ENCODE assay signal across 25 cellular contexts in genomic region chr22:44999231-44999630, GRCh38. TPM values are rescaled to one million over a fixed set of nuclear protein-coding genes. Genes with fewer than 3 reads are reported as not detected.
DNase-seq lines count a peak whose midpoint lies in the region; ATAC-seq, FAIRE-seq and TF ChIP-seq lines count a peak whose summit lies in the region.
"Had no signal": no experiment of that assay in that cellular context is flagged by ENCODE, and none has a peak within 500 bp of the region (broad histone marks: within the 10 kb centered on the region; RNA-seq: fewer than 3 reads in every experiment).

No MANE protein-coding gene starts in this region.

- no peak overlapping the region for H3K27ac ChIP-seq in H9 (ENCODE audit: insufficient read length, low read depth, low read length)
- H3K27ac ChIP-seq in H1 (ENCODE audit: low read depth, low read length) = peak overlapping the region; percentile 58; the same call in 1 of the 2 replicates
- no peak overlapping the region for H3K27ac ChIP-seq in osteoblast (ENCODE audit: low read depth, low read length)
- no peak overlapping the region for H3K27ac ChIP-seq in pancreas
- H3K27ac ChIP-seq: KMS-11, SJCRH30 had no signal

- H2AFZ ChIP-seq in H9 (ENCODE audit: low read length) (no peak overlapping the region), Loucy (ENCODE audit: low read length) (no peak overlapping the region), H1 (ENCODE audit: low read length) (no peak overlapping the region), osteoblast (ENCODE audit: low read length) (no peak overlapping the region)

- H3K27me3 Mint-ChIP-seq in H9 (ENCODE audit: low read depth) = no peaks in the 10 kb centered on the region; the same call in 1 of the 2 replicates

- H2BK20ac ChIP-seq in H9 (ENCODE audit: low read depth, low read length, poor library complexity, severe bottlenecking) (no peak overlapping the region), H1 (ENCODE audit: low read length) (no peak overlapping the region)

- TF ChIP-seq CTCF in H9 (conservative IDR thresholded peaks at IDR 0.05) (no peak), Loucy (conservative IDR thresholded peaks at IDR 0.05; ENCODE audit: low read length) (no peak), H1 (IDR thresholded peaks at IDR 0.05; ENCODE audit: control extremely low read depth in 1 of 3, insufficient read depth in 1 of 3, low read depth in 1 of 3, low read length in 3 of 3) (no peak), osteoblast (IDR thresholded peaks at IDR 0.05; ENCODE audit: extremely low read depth, low read depth, low read length) (no peak), pancreas (IDR thresholded peaks at IDR 0.05) (no peak)

- no peak overlapping the region for H3K4me3 ChIP-seq in Loucy (ENCODE audit: low read length, poor library complexity, severe bottlenecking)
- no peak overlapping the region for H3K4me3 ChIP-seq in H1 (ENCODE audit: extremely low read depth in 1 of 4, insufficient read depth in 2 of 4, low read depth in 3 of 4, low read length in 4 of 4)
- H3K4me3 ChIP-seq in osteoblast (ENCODE audit: insufficient read depth, low read length) = no peak overlapping the region
- no peak overlapping the region for H3K4me3 ChIP-seq in pancreas
- H3K4me3 ChIP-seq: GM12878, SJCRH30 had no signal

- H3K4ac ChIP-seq in H9 (ENCODE audit: low read depth, low read length) = no peak overlapping the region
- no peak overlapping the region for H3K4ac ChIP-seq in H1 (replicated peaks; ENCODE audit: insufficient read length, low read depth, low read length)

- H3K4me1 ChIP-seq in H9 (ENCODE audit: insufficient read depth, low read length) = peaks cover 4% of the 10 kb centered on the region; the same call in 1 of the 2 replicates
- peaks cover 37% of the 10 kb centered on the region for H3K4me1 ChIP-seq in Loucy (ENCODE audit: insufficient read depth, low read length, poor library complexity, severe bottlenecking)
- H3K4me1 ChIP-seq in H1 (replicated peaks in 1 of 4; ENCODE audit: control insufficient read depth in 3 of 4, insufficient read depth in 4 of 4, low read length in 3 of 4) = peaks cover 0 to 28% (median 12%) of the 10 kb centered on the region in 4 experiments; a peak in 6 of 7 replicates
- H3K4me1 ChIP-seq in osteoblast (ENCODE audit: insufficient read depth, low read length) = no peaks in the 10 kb centered on the region
- H3K4me1 ChIP-seq in pancreas = no peaks in the 10 kb centered on the region
- H3K4me1 ChIP-seq: SJCRH30 had no signal

- H3T11ph ChIP-seq in H9 (ENCODE audit: low read length) = no peak overlapping the region

- H3K14ac ChIP-seq in H9 (ENCODE audit: insufficient read depth, low read length) (no peak overlapping the region), H1 (ENCODE audit: insufficient read length) (no peak overlapping the region)

- no peak overlapping the region for H2BK5ac ChIP-seq in H9 (ENCODE audit: insufficient read length, low read length)
- H2BK5ac ChIP-seq in H1 (ENCODE audit: low read depth, low read length) = peak overlapping the region; percentile 50

- no peak overlapping the region for H3K23ac ChIP-seq in H9 (ENCODE audit: insufficient read length, low read depth, low read length)
- H3K23ac ChIP-seq in H1 (ENCODE audit: insufficient read length) = no peak overlapping the region

- in situ Hi-C loops in G401 (cut with HindIII; ENCODE audit: low sequenced_read_pairs) = no loop called here

- no peak overlapping the region for H4K8ac ChIP-seq in H9 (replicated peaks; ENCODE audit: insufficient read length, low read depth, low read length)
- no peak overlapping the region for H4K8ac ChIP-seq in H1 (ENCODE audit: extremely low read depth, insufficient read depth, low read length)

- peaks cover 14% of the 10 kb centered on the region for H3K79me1 ChIP-seq in H9 (ENCODE audit: insufficient read depth, low read depth, low read length, poor library complexity, severe bottlenecking)
- peaks cover 30% of the 10 kb centered on the region for H3K79me1 ChIP-seq in H1 (ENCODE audit: low read depth, low read length)

- CTCF ChIA-PET in H1 (lab: Charles Lee; ENCODE audit: partially characterized antibody) = interaction anchor here (1.3 to 1.9 kb wide), 2 partner anchors 23 to 64 kb away, joined by 3 to 6 read pairs; no protein-coding TSS in a partner anchor

- H3K18ac ChIP-seq in H9 (ENCODE audit: insufficient read length, low read depth, low read length) (no peak overlapping the region), H1 (ENCODE audit: extremely low read depth, low read length) (no peak overlapping the region)

- H3K4me2 ChIP-seq in H9 (ENCODE audit: insufficient read depth, insufficient read length, low read length) (no peak overlapping the region), Loucy (ENCODE audit: low read depth, low read length, poor library complexity, severe bottlenecking) (no peak overlapping the region), H1 (ENCODE audit: insufficient read depth in 1 of 2, low read depth in 2 of 2, low read length in 2 of 2) (no peak overlapping the region), osteoblast (ENCODE audit: insufficient read depth, low read length) (no peak overlapping the region)
- H3K4me2 ChIP-seq: KMS-11 had no signal

- POLR2A ChIA-PET in H1 (lab: Charles Lee; ENCODE audit: partially characterized antibody) = interaction anchor here (0.5 to 11.3 kb wide), 7 partner anchors 7 to 84 kb away, joined by 3 to 224 read pairs (median 6); partner anchors contain the start of gene PHF21B

- WGBS in H9 (ENCODE audit: extremely low coverage, insufficient read length, low lambda C conversion rate) = no CpG with 5 or more reads among the region's 15 CpGs
- 82% methylated on average over 14 of the region's 15 CpGs; no CpG with 5 or more reads in 1 of the 2 experiments for WGBS in H1 (ENCODE audit: extremely low coverage in 1 of 2, insufficient coverage in 1 of 2, insufficient read length in 1 of 2, insufficient replicate concordance in 2 of 2, low coverage in 1 of 2, low lambda C conversion rate in 2 of 2, missing lambda C conversion rate in 1 of 2), 2 experiments
- WGBS in pancreas, 2 donors = 68 to 78% methylated on average over 15 of the region's 15 CpGs

- intact Hi-C loops in pancreas (cut with DNase I) = no loop called here

- H3K56ac ChIP-seq in H9 (ENCODE audit: insufficient read length, low read depth, low read length) (no peak overlapping the region), H1 (replicated peaks; ENCODE audit: insufficient read length, low read depth, low read length) (no peak overlapping the region)

- H2BK120ac ChIP-seq in H9 (ENCODE audit: low read depth, low read length, poor library complexity, severe bottlenecking) (no peak overlapping the region), H1 (replicated peaks; ENCODE audit: low read depth, low read length) (no peak overlapping the region)

- peak overlapping the region; percentile 62 to 94 (median 72); a peak in 6 of 7 replicates for H3K27ac Mint-ChIP-seq in H9
- H3K27ac Mint-ChIP-seq: CD4-positive, alpha-beta memory T cell; IgD-negative memory B cell had no signal

- H2BK12ac ChIP-seq in H9 (ENCODE audit: insufficient read length, low read depth, low read length) (no peak overlapping the region), H1 (ENCODE audit: low read depth, low read length) (no peak overlapping the region)

- no peak for TF ChIP-seq EP300 in H1 (IDR thresholded peaks at IDR 0.05; ENCODE audit: borderline replicate concordance in 1 of 2, low read depth in 2 of 2, low read length in 2 of 2)

- H3K4me3 Mint-ChIP-seq in H9 = no peak overlapping the region
- H3K4me3 Mint-ChIP-seq: CD4-positive, alpha-beta memory T cell; IgD-negative memory B cell had no signal

- ATAC-seq in GM18867 (IDR thresholded peaks at IDR 0.05; ENCODE audit: unreplicated experiment) (no peak), pancreas (no peak)
- ATAC-seq: GM12878, PC-3 had no signal

- H3K9me3 Mint-ChIP-seq in H9 = no peaks in the 10 kb centered on the region

- no peak overlapping the region for H2AK5ac ChIP-seq in H9 (ENCODE audit: insufficient read length, low read length)
- H2AK5ac ChIP-seq in H1 (ENCODE audit: low read depth, low read length) = no peak overlapping the region

- H4K91ac ChIP-seq in H9 (ENCODE audit: insufficient read length, low read depth, low read length) = no peak overlapping the region
- H4K91ac ChIP-seq in H1 (replicated peaks; ENCODE audit: insufficient read length, low read length) = peak overlapping the region; percentile 30

- H3K79me2 ChIP-seq in H9 (ENCODE audit: insufficient read depth, low read length) (peaks cover 82% of the 10 kb centered on the region; the same call in 1 of the 2 replicates), Loucy (ENCODE audit: insufficient read depth, low read length) (no peaks in the 10 kb centered on the region; the same call in 1 of the 2 replicates), H1 (ENCODE audit: control insufficient read depth in 1 of 2, insufficient read depth in 2 of 2, low read length in 2 of 2) (peaks cover 62 to 100% of the 10 kb centered on the region in 2 experiments), osteoblast (ENCODE audit: insufficient read depth, low read length) (no peaks in the 10 kb centered on the region)

- H3K36me3 ChIP-seq in Loucy (ENCODE audit: insufficient read depth, low read length) = no peaks in the 10 kb centered on the region
- H3K36me3 ChIP-seq in H1 (ENCODE audit: control insufficient read depth in 2 of 4, insufficient read depth in 4 of 4, low read length in 3 of 4) = peaks cover 6 to 79% (median 17%) of the 10 kb centered on the region in 4 experiments
- no peaks in the 10 kb centered on the region for H3K36me3 ChIP-seq in osteoblast (ENCODE audit: insufficient read depth, low read length)
- H3K36me3 ChIP-seq in pancreas = no peaks in the 10 kb centered on the region
- H3K36me3 ChIP-seq: SJCRH30 had no signal

- H3K36me3 Mint-ChIP-seq in H9 (ENCODE audit: insufficient read depth in 1 of 3, low read depth in 3 of 3) = peaks cover 46 to 86% (median 84%) of the 10 kb centered on the region in 3 experiments
- H3K36me3 Mint-ChIP-seq: CD4-positive, alpha-beta memory T cell; IgD-negative memory B cell had no signal

- FAIRE-seq in H1 (lab: Jason Lieb, UNC) (no peak), pancreas (lab: Jason Lieb, UNC) (no peak)
- FAIRE-seq: GM12878, H54 had no signal

- H4K20me1 ChIP-seq in H9 (ENCODE audit: control insufficient read depth, insufficient read depth, insufficient read length) (peaks cover 5% of the 10 kb centered on the region), Loucy (ENCODE audit: insufficient read depth, low read length, poor library complexity, severe bottlenecking) (no peaks in the 10 kb centered on the region), H1 (replicated peaks in 1 of 2; ENCODE audit: control insufficient read depth in 1 of 2, insufficient read depth in 2 of 2, low read length in 2 of 2) (peaks cover 34 to 68% of the 10 kb centered on the region in 2 experiments), osteoblast (ENCODE audit: insufficient read depth, low read length) (no peaks in the 10 kb centered on the region)

- TF ChIP-seq RAD21 in H1 (IDR thresholded peaks at IDR 0.05 in 1 of 2, conservative IDR thresholded peaks at IDR 0.05 in 1 of 2; ENCODE audit: low read depth in 2 of 2, low read length in 2 of 2) = no peak

- H3K9me2 ChIP-seq in Loucy (replicated peaks; ENCODE audit: low read depth, low read length) = no peaks in the 10 kb centered on the region

- peaks cover 78 to 86% of the 10 kb centered on the region in 2 experiments for H3K4me1 Mint-ChIP-seq in H9
- H3K4me1 Mint-ChIP-seq: IgD-negative memory B cell had no signal

- H2BK15ac ChIP-seq in H9 (ENCODE audit: low read depth, low read length) = no peak overlapping the region
- H2BK15ac ChIP-seq in H1 (ENCODE audit: low read length) = no peak overlapping the region

- no peak overlapping the region for H4K5ac ChIP-seq in H9 (ENCODE audit: insufficient read length, low read depth, low read length)
- no peak overlapping the region for H4K5ac ChIP-seq in H1 (ENCODE audit: insufficient read length, low read depth, low read length)

- no peaks in the 10 kb centered on the region for H3K23me2 ChIP-seq in H9 (ENCODE audit: insufficient read length, low read depth, low read length, poor library complexity, severe bottlenecking)
- no peaks in the 10 kb centered on the region for H3K23me2 ChIP-seq in H1 (ENCODE audit: low read depth, low read length)

- no peaks in the 10 kb centered on the region for H3K27me3 ChIP-seq in H9 (ENCODE audit: insufficient read depth, low read length)
- no peaks in the 10 kb centered on the region for H3K27me3 ChIP-seq in Loucy (ENCODE audit: insufficient read depth, low read length, poor library complexity, severe bottlenecking)
- no peaks in the 10 kb centered on the region for H3K27me3 ChIP-seq in H1 (replicated peaks in 1 of 4; ENCODE audit: control insufficient read depth in 3 of 4, extremely low read depth in 1 of 4, insufficient read depth in 3 of 4, low read length in 3 of 4)
- peaks cover 22% of the 10 kb centered on the region for H3K27me3 ChIP-seq in osteoblast (ENCODE audit: insufficient read depth, low read length)
- no peaks in the 10 kb centered on the region for H3K27me3 ChIP-seq in pancreas
- H3K27me3 ChIP-seq: SJCRH30 had no signal

- H3K9me3 ChIP-seq in H9 (ENCODE audit: control insufficient read depth, low read depth, low read length) = no peaks in the 10 kb centered on the region
- H3K9me3 ChIP-seq in Loucy (ENCODE audit: insufficient read depth, low read depth, low read length) = no peaks in the 10 kb centered on the region
- H3K9me3 ChIP-seq in H1 (ENCODE audit: insufficient read depth in 2 of 2, low read depth in 1 of 2, low read length in 1 of 2) = no peaks in the 10 kb centered on the region
- no peaks in the 10 kb centered on the region for H3K9me3 ChIP-seq in osteoblast (ENCODE audit: low read depth, low read length)
- H3K9me3 ChIP-seq in pancreas = no peaks in the 10 kb centered on the region
- H3K9me3 ChIP-seq: SJCRH30 had no signal

- no peak for TF ChIP-seq POLR2A in H1 (IDR thresholded peaks at IDR 0.05; ENCODE audit: control extremely low read depth in 1 of 2, low read depth in 2 of 2, low read length in 2 of 2)

- DNase-seq in H9 = no peak
- no peak for DNase-seq in H1 (ENCODE audit: low read depth in 1 of 2, low spot score in 2 of 2)
- DNase-seq in osteoblast (ENCODE audit: insufficient read length, low spot score, missing footprints) = peak; percentile 29
- no peak for DNase-seq in G401 (ENCODE audit: low spot score)
- DNase-seq in pancreas = no peak
- DNase-seq: C1 segment of cervical spinal cord; CD4-positive, alpha-beta memory T cell; COR-L47; DMS53; GDM1; NCI-H1092; NCI-H146; NCI-H2029; NCI-H446 treated with DMSO at 0.1 percent for 48 hours; NCI-H526; NCI-H82; NK-92 treated with Interleukin-12 subunit alpha and Interleukin-12 subunit beta, amount 100 ng/mL, for 24 hours; PC-3; SJCRH30 had no signal

- no peaks in the 10 kb centered on the region for H3F3A ChIP-seq in Loucy (ENCODE audit: low read depth)

- no peak overlapping the region for H3K9ac ChIP-seq in H9 (ENCODE audit: extremely low read depth, insufficient read length, low read length)
- peak overlapping the region; percentile 53 for H3K9ac ChIP-seq in Loucy (ENCODE audit: low read depth, low read length, poor library complexity, severe bottlenecking)
- H3K9ac ChIP-seq in H1 (replicated peaks in 1 of 4; ENCODE audit: extremely low read depth in 1 of 4, low read depth in 3 of 4, low read length in 3 of 4) = no peak overlapping the region
- H3K9ac ChIP-seq: KMS-11 had no signal

RNA-seq across cellular contexts. Expression of gene PHF21B, which starts 10.6 kb away (rescaled TPM):
- 54.3 and 60.3 TPM in 2 replicates for total RNA-seq in H9 (2021)
- 57.2 and 68.1 TPM in 2 replicates for total RNA-seq in H1 (2021; fragmentation: NEBNext Ultra II Directional; extraction: Animal tissue kit (Norgen Biotek cat#: 25700))
- 19.3 and 24.7 TPM in 2 replicates for polyA plus RNA-seq in H1 (2011; rRNA removed)
- polyA plus RNA-seq in H1 (2011; cell fraction: cytosol; rRNA removed) = 25.0 TPM
- polyA plus RNA-seq in H1 (2011; cell fraction: nucleus; rRNA removed) = 90.7 TPM
- 21.1 to 32.7 TPM (median 27.9 TPM) in 4 replicates for polyA plus RNA-seq in H1 (2012, experiment 1 of 2)
- 6.5 TPM for polyA plus RNA-seq in H1 (2012, experiment 2 of 2)
- 18.8 TPM for polyA plus RNA-seq in H1 (2013, experiment 1 of 2)
- polyA plus RNA-seq in H1 (2013, experiment 2 of 2) = 14.5 TPM
- polyA minus RNA-seq in H1 (2011; rRNA and poly(A)+ RNA removed) = 41.2 and 52.3 TPM in 2 replicates
- polyA minus RNA-seq in H1 (2011; cell fraction: cytosol; rRNA and poly(A)+ RNA removed) = 47.8 TPM
- 135 TPM for polyA minus RNA-seq in H1 (2011; cell fraction: nucleus; rRNA and poly(A)+ RNA removed)
- total RNA-seq in osteoblast = not detected in 2 replicates
- total RNA-seq in G401 (2014; rRNA removed; shearing (Covaris generic)) = 1.3 and 8.4 TPM in 2 replicates
- 1 to 10 TPM in 1 of 6 donors, under 1 TPM in 4, not detected in 1; 0.34 to 1.4 (median 0.57) TPM for total RNA-seq in pancreas
- 1 to 10 TPM in 1 of 2 donors, under 1 TPM in 1; 0.57 to 2.9 TPM for polyA plus RNA-seq in pancreas
- total RNA-seq: CD4-positive, alpha-beta memory T cell; GM12878; PC-3 had no signal
- polyA plus RNA-seq: CD4-positive, alpha-beta memory T cell; IgD-negative memory B cell had no signal
